In the genomic region with DNA sequence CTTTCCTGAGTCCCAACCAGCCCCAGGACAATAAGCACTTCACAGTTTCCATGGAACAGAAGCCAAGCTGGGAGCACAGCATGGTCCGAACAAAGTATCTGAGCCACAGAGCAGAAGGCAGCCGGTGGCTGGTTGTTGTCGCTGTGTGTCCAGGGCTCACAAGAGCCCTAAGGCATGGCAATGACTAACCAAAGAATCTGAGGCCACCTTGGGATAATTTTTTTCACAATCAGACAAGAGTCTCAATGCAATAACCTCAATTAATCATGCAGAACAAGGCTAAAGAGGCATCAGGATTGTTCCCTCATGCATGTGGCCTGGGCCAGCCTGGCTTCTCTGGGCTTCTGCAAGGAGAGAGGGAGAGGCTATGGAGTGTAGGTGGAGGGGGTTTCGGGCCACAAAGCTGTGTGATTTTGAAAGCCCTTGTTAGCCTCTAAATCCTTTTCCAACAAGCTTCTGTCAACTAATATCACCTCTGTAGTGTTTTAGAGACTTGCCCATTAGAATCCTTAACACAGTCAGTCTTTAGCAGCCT, we compare ENCODE assay signal across 22 cellular contexts.
"Had no signal": no experiment of that assay in that cellular context is flagged by ENCODE, and none has a peak within 500 bp of the region (broad histone marks: within the 10 kb centered on the region; RNA-seq: fewer than 3 reads in every experiment).

No MANE protein-coding gene starts in this region.

- H3K27me3 ChIP-seq: breast epithelium, hepatocyte, right lobe of liver, tibial nerve had no signal

- H3K4me3 Mint-ChIP-seq: activated naive CD8-positive, alpha-beta T cell treated with anti-CD3 and anti-CD28 coated beads, Interleukin-2, amount 10 ng/mL, durations not matched to agents 7 days and 5 days; activated T-cell treated with anti-CD3 and anti-CD28 coated beads, Interleukin-2, amount 50 U/mL, for 4 hours; central memory CD8-positive, alpha-beta T cell; naive thymus-derived CD4-positive, alpha-beta T cell; stimulated activated naive CD8-positive, alpha-beta T cell treated with anti-CD3 and anti-CD28 coated beads, Interleukin-15, amount 100 ng/mL, for 72 hours had no signal

- H3K9me3 Mint-ChIP-seq: activated naive CD8-positive, alpha-beta T cell treated with anti-CD3 and anti-CD28 coated beads, Interleukin-2, amount 10 ng/mL, durations not matched to agents 7 days and 5 days; activated T-cell treated with anti-CD3 and anti-CD28 coated beads, Interleukin-2, amount 50 U/mL, for 4 hours; central memory CD8-positive, alpha-beta T cell; naive thymus-derived CD4-positive, alpha-beta T cell; stimulated activated naive CD8-positive, alpha-beta T cell treated with anti-CD3 and anti-CD28 coated beads, Interleukin-15, amount 100 ng/mL, for 72 hours had no signal

- H3K4me2 ChIP-seq: hepatocyte had no signal

- H2AFZ ChIP-seq: hepatocyte had no signal

- FAIRE-seq: colon had no signal

- H3K4me3 ChIP-seq: breast epithelium, hepatocyte, lung, right lobe of liver, skin epidermis, tibial nerve had no signal

- H3K4me1 Mint-ChIP-seq: activated naive CD8-positive, alpha-beta T cell treated with anti-CD3 and anti-CD28 coated beads, Interleukin-2, amount 10 ng/mL, durations not matched to agents 7 days and 5 days; central memory CD8-positive, alpha-beta T cell; stimulated activated naive CD8-positive, alpha-beta T cell treated with anti-CD3 and anti-CD28 coated beads, Interleukin-15, amount 100 ng/mL, for 72 hours had no signal

- DNase-seq: activated CD4-positive, alpha-beta T cell treated with anti-CD3 and anti-CD28 coated beads for 1 hour; activated CD8-positive, alpha-beta memory T cell treated with anti-CD3 and anti-CD28 coated beads, Interleukin-2, amount 50 U/mL, for 48 hours; activated naive CD4-positive, alpha-beta T cell treated with Interleukin-2 at 50 U/mL for 16 hours; activated naive CD8-positive, alpha-beta T cell treated with anti-CD3 and anti-CD28 coated beads, Interleukin-2, amount 10 ng/mL, durations not matched to agents 7 days and 5 days; activated T-cell treated with anti-CD3 and anti-CD28 coated beads, Interleukin-2, amount 50 U/mL, for 4 hours; amniotic stem cell; effector memory CD4-positive, alpha-beta T cell; foreskin keratinocyte; glutamatergic neuron; naive thymus-derived CD4-positive, alpha-beta T cell; right lobe of liver; stimulated activated CD4-positive, alpha-beta T cell treated with anti-CD3 and anti-CD28 coated beads, Interleukin-1b, Interleukin-23, amount 100 ng/mL, for 48 hours; stimulated activated naive CD8-positive, alpha-beta T cell treated with anti-CD3 and anti-CD28 coated beads, Interleukin-15, amount 100 ng/mL, for 72 hours; T-helper 9 cell had no signal

- H3K79me2 ChIP-seq: hepatocyte had no signal

- H3K27ac Mint-ChIP-seq: activated naive CD8-positive, alpha-beta T cell treated with anti-CD3 and anti-CD28 coated beads, Interleukin-2, amount 10 ng/mL, durations not matched to agents 7 days and 5 days; naive thymus-derived CD4-positive, alpha-beta T cell had no signal

- ATAC-seq: activated T-cell treated with anti-CD3 and anti-CD28 coated beads, Interleukin-2, amount 50 U/mL, for 4 hours; foreskin keratinocyte; left lobe of liver; naive thymus-derived CD4-positive, alpha-beta T cell; right lobe of liver; stimulated activated naive CD8-positive, alpha-beta T cell treated with anti-CD3 and anti-CD28 coated beads, Interleukin-15, amount 100 ng/mL, for 72 hours had no signal

- H3K27ac ChIP-seq: breast epithelium, foreskin keratinocyte, hepatocyte, right lobe of liver, skin epidermis, tibial nerve had no signal

- H3K9me3 ChIP-seq: breast epithelium, right lobe of liver, tibial nerve had no signal

- H3K36me3 ChIP-seq: breast epithelium, right lobe of liver, tibial nerve had no signal

- H3K36me3 Mint-ChIP-seq: activated naive CD8-positive, alpha-beta T cell treated with anti-CD3 and anti-CD28 coated beads, Interleukin-2, amount 10 ng/mL, durations not matched to agents 7 days and 5 days; naive thymus-derived CD4-positive, alpha-beta T cell had no signal
